ENCODE assay signal across 10 cellular contexts in genomic region chr3:86991482-86991815, GRCh38. TPM values are rescaled to one million over a fixed set of nuclear protein-coding genes. Genes with fewer than 3 reads are reported as not detected.
A peak's percentile ranks its signal among the peaks of the same experiment; 100 is the strongest.
DNase-seq lines count a peak whose midpoint lies in the region; ATAC-seq and TF ChIP-seq lines count a peak whose summit lies in the region.
"Had no signal": no experiment of that assay in that cellular context is flagged by ENCODE, and none has a peak within 500 bp of the region (broad histone marks: within the 10 kb centered on the region; RNA-seq: fewer than 3 reads in every experiment).

No MANE protein-coding gene starts in this region.

- intact Hi-C loops in stomach (cut with DNase I; ENCODE audit: low total_unique reads) (no loop called here), mucosa of descending colon (cut with DNase I, micrococcal nuclease) (no loop called here)

- H3K9me3 Mint-ChIP-seq in activated T-cell treated with anti-CD3 and anti-CD28 coated beads, Interleukin-2, amount 50 U/mL, for 72 hours, result peaks cover 0 to 3% of the 10 kb centered on the region in 2 donors
- H3K9me3 Mint-ChIP-seq: stimulated activated naive CD8-positive, alpha-beta T cell treated with anti-CD3 and anti-CD28 coated beads, Interleukin-15, amount 100 ng/mL, for 72 hours had no signal

- peaks cover 43% of the 10 kb centered on the region for H3K27me3 Mint-ChIP-seq in activated T-cell treated with anti-CD3 and anti-CD28 coated beads, Interleukin-2, amount 50 U/mL, for 72 hours (ENCODE audit: low read depth)

- H3K36me3 Mint-ChIP-seq in activated T-cell treated with anti-CD3 and anti-CD28 coated beads, Interleukin-2, amount 50 U/mL, for 72 hours (ENCODE audit: insufficient read depth in 2 of 2), result no peaks in the 10 kb centered on the region

- H3K27ac Mint-ChIP-seq in activated T-cell treated with anti-CD3 and anti-CD28 coated beads, Interleukin-2, amount 50 U/mL, for 72 hours, result no peak overlapping the region
- H3K27ac Mint-ChIP-seq: stimulated activated naive CD8-positive, alpha-beta T cell treated with anti-CD3 and anti-CD28 coated beads, Interleukin-15, amount 100 ng/mL, for 72 hours had no signal

- peak overlapping the region; percentile 79 for H3K4me3 ChIP-seq in astrocyte of the cerebellum (ENCODE audit: low read depth, low read length)
- peak overlapping the region; percentile 82 for H3K4me3 ChIP-seq in iPS-20b (ENCODE audit: low read length)
- peak overlapping the region; percentile 61 to 73 (median 68) for H3K4me3 ChIP-seq in stomach
- H3K4me3 ChIP-seq in mucosa of descending colon, result no peak overlapping the region

- DNase-seq in astrocyte of the cerebellum (ENCODE audit: low read depth), result no peak
- DNase-seq in stomach, result no peak
- DNase-seq in mucosa of descending colon, result no peak
- DNase-seq in dedifferentiated amniotic fluid mesenchymal stem cell (ENCODE audit: extremely low spot score), result no peak
- no peak for DNase-seq in activated T-cell treated with anti-CD3 and anti-CD28 coated beads, Interleukin-2, amount 50 U/mL, for 72 hours
- DNase-seq in AG20443 (ENCODE audit: low spot score), result no peak
- DNase-seq: OCI-M1 had no signal

- no peak for TF ChIP-seq CTCF in astrocyte of the cerebellum (IDR thresholded peaks at IDR 0.05; ENCODE audit: low read depth, low read length, missing control alignments)
- TF ChIP-seq CTCF in stomach (IDR thresholded peaks at IDR 0.05), result no peak
- no peak for TF ChIP-seq CTCF in mucosa of descending colon (IDR thresholded peaks at IDR 0.05)

- in situ Hi-C loops in astrocyte of the cerebellum (cut with HindIII; ENCODE audit: low sequenced_read_pairs), result no loop called here

- H3K4me3 Mint-ChIP-seq in activated T-cell treated with anti-CD3 and anti-CD28 coated beads, Interleukin-2, amount 50 U/mL, for 72 hours, result peak overlapping the region in 1 of 2 donors; percentile 47

- H3K27me3 ChIP-seq in iPS-20b (ENCODE audit: insufficient read depth, low read length) (peaks cover 20% of the 10 kb centered on the region), stomach (peaks cover 0 to 21% (median 15%) of the 10 kb centered on the region in 3 donors)

- no peaks in the 10 kb centered on the region for H3K9me3 ChIP-seq in iPS-20b (ENCODE audit: insufficient read depth, low read depth, low read length)
- H3K9me3 ChIP-seq in stomach, result no peaks in the 10 kb centered on the region
- no peaks in the 10 kb centered on the region for H3K9me3 ChIP-seq in mucosa of descending colon

- no peak for TF ChIP-seq POLR2A in stomach (IDR thresholded peaks at IDR 0.05)

- peak; percentile 14 for ATAC-seq in HG02678 (IDR thresholded peaks at IDR 0.05; ENCODE audit: unreplicated experiment)
- no peak for ATAC-seq in mucosa of descending colon
- no peak for ATAC-seq in activated T-cell treated with anti-CD3 and anti-CD28 coated beads, Interleukin-2, amount 50 U/mL, for 72 hours (replicated peaks in 1 of 2)

- TF ChIP-seq EP300 in stomach (IDR thresholded peaks at IDR 0.05), result no peak

- peak overlapping the region; percentile 61; the same call in 1 of the 2 replicates for H3K9ac ChIP-seq in iPS-20b (ENCODE audit: low read depth, low read length)

- no peaks in the 10 kb centered on the region for H3K4me1 Mint-ChIP-seq in activated T-cell treated with anti-CD3 and anti-CD28 coated beads, Interleukin-2, amount 50 U/mL, for 72 hours (ENCODE audit: low read depth)

- 3 to 6% (median 4%) methylated on average over 7 of the region's 7 CpGs for WGBS in stomach, 5 donors

- H3K4me1 ChIP-seq in iPS-20b (ENCODE audit: insufficient read depth, low read length), result peaks cover 6% of the 10 kb centered on the region
- peaks cover 0 to 24% (median 18%) of the 10 kb centered on the region in 4 donors for H3K4me1 ChIP-seq in stomach
- H3K4me1 ChIP-seq in mucosa of descending colon (ENCODE audit: low read depth), result peaks cover 3% of the 10 kb centered on the region

- H3K27ac ChIP-seq in iPS-20b (ENCODE audit: low read length) (no peak overlapping the region), stomach (peak overlapping the region; percentile 41 to 91 (median 78))

- H3K36me3 ChIP-seq in iPS-20b (ENCODE audit: insufficient read depth, low read depth, low read length) (no peaks in the 10 kb centered on the region), stomach (no peaks in the 10 kb centered on the region), mucosa of descending colon (ENCODE audit: low read depth) (no peaks in the 10 kb centered on the region)

RNA-seq across cellular contexts. Expression of gene VGLL3, which starts 0.5 kb away (rescaled TPM):
- total RNA-seq in stomach (10 to 100 TPM in 3 of 5 donors, 1 to 10 TPM in 2; 5.5 to 23.7 (median 14.7) TPM), mucosa of descending colon (10 to 100 TPM in 1 of 3 donors, 1 to 10 TPM in 2; 1.5 to 30.5 (median 6.3) TPM)
- 1 to 10 TPM in 2 of 3 donors, under 1 TPM in 1; 0.60 to 1.4 (median 1.2) TPM for polyA plus RNA-seq in stomach
- total RNA-seq in activated T-cell treated with anti-CD3 and anti-CD28 coated beads, Interleukin-2, amount 50 U/mL, for 72 hours, result not detected
